ENCODE assay signal across 1 cellular context in genomic region chr19:53772943-53773342, GRCh38.
TF ChIP-seq lines count a peak whose summit lies in the region.

No MANE protein-coding gene starts in this region.

TF ChIP-seq in WTC11, 78 proteins besides CTCF, POLR2A, EP300 and RAD21 (continued from another document):
- TF ChIP-seq SP1 (CRISPR knock-in tag; conservative IDR thresholded peaks at IDR 0.05) (no peak), GRHL2 (CRISPR knock-in tag; IDR thresholded peaks at IDR 0.05; ENCODE audit: insufficient replicate concordance, severe bottlenecking) (no peak), NR3C1 (CRISPR knock-in tag; conservative IDR thresholded peaks at IDR 0.05; ENCODE audit: low read depth) (no peak), OVOL2 (CRISPR knock-in tag; IDR thresholded peaks at IDR 0.05; ENCODE audit: borderline replicate concordance) (no peak), ZBTB21 (CRISPR knock-in tag; IDR thresholded peaks at IDR 0.05; ENCODE audit: borderline replicate concordance) (no peak), MXD4 (CRISPR knock-in tag; IDR thresholded peaks at IDR 0.05; ENCODE audit: borderline replicate concordance) (no peak)
- TF ChIP-seq, protein P1, sequence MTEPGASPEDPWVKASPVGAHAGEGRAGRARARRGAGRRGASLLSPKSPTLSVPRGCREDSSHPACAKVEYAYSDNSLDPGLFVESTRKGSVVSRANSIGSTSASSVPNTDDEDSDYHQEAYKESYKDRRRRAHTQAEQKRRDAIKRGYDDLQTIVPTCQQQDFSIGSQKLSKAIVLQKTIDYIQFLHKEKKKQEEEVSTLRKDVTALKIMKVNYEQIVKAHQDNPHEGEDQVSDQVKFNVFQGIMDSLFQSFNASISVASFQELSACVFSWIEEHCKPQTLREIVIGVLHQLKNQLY (CRISPR knock-in tag; IDR thresholded peaks at IDR 0.05) = no peak
